Comparison of ENCODE assay signal across 12 cellular contexts in genomic region chr1:21295545-21295944, GRCh38. TPM values are rescaled to one million over a fixed set of nuclear protein-coding genes. Genes with fewer than 3 reads are reported as not detected.
A peak's percentile ranks its signal among the peaks of the same experiment; 100 is the strongest.
DNase-seq lines count a peak whose midpoint lies in the region; ATAC-seq and TF ChIP-seq lines count a peak whose summit lies in the region.
"Had no signal": no experiment of that assay in that cellular context is flagged by ENCODE, and none has a peak within 500 bp of the region (broad histone marks: within the 10 kb centered on the region; RNA-seq: fewer than 3 reads in every experiment).

No MANE protein-coding gene starts in this region.

- peak overlapping the region; percentile 82 for H2AK5ac ChIP-seq in mesenchymal stem cell (ENCODE audit: low read length, severe bottlenecking)

- no peak overlapping the region for H2AFZ ChIP-seq in mesenchymal stem cell (ENCODE audit: low read depth, low read length)

- H2BK15ac ChIP-seq in mesenchymal stem cell (ENCODE audit: low read depth, poor library complexity, severe bottlenecking): peak overlapping the region; percentile 2

- ATAC-seq in activated T-cell treated with anti-CD3 and anti-CD28 coated beads, Interleukin-2, amount 50 U/mL, for 72 hours (replicated peaks in 1 of 2): no peak
- no peak for ATAC-seq in activated CD8-positive, alpha-beta T cell treated with anti-CD3 and anti-CD28 coated beads, Interleukin-2, amount 10 ng/mL, durations not matched to agents 7 days and 5 days
- ATAC-seq in upper lobe of right lung (no peak), HG03097 (IDR thresholded peaks at IDR 0.05; ENCODE audit: low FRiP score, unreplicated experiment) (no peak)
- ATAC-seq: sciatic nerve had no signal

- no peak overlapping the region for H3K18ac ChIP-seq in mesenchymal stem cell (ENCODE audit: low read depth in 1 of 2, low read length in 2 of 2)

- peak overlapping the region; percentile 92 for H3K27ac Mint-ChIP-seq in activated T-cell treated with anti-CD3 and anti-CD28 coated beads, Interleukin-2, amount 50 U/mL, for 72 hours
- peak overlapping the region; percentile 68 for H3K27ac Mint-ChIP-seq in activated CD8-positive, alpha-beta T cell treated with anti-CD3 and anti-CD28 coated beads, Interleukin-2, amount 10 ng/mL, durations not matched to agents 7 days and 5 days

- H3K27ac ChIP-seq in mesenchymal stem cell (ENCODE audit: low read length, poor library complexity, severe bottlenecking) (no peak overlapping the region), upper lobe of right lung (peak overlapping the region; percentile 74)
- H3K27ac ChIP-seq: SJCRH30 had no signal

- H3K36me3 ChIP-seq in mesenchymal stem cell (ENCODE audit: control insufficient read depth in 1 of 2, insufficient read depth in 2 of 2, low read depth in 1 of 2, low read length in 2 of 2): peaks cover 0 to 8% of the 10 kb centered on the region in 2 experiments
- H3K36me3 ChIP-seq in upper lobe of right lung: no peaks in the 10 kb centered on the region
- H3K36me3 ChIP-seq: SJCRH30 had no signal

- no peak overlapping the region for H2BK120ac ChIP-seq in mesenchymal stem cell (ENCODE audit: low read depth, low read length)

- TF ChIP-seq CTCF in upper lobe of right lung (IDR thresholded peaks at IDR 0.05): no peak

- H3K9me3 Mint-ChIP-seq in activated T-cell treated with anti-CD3 and anti-CD28 coated beads, Interleukin-2, amount 50 U/mL, for 72 hours: no peaks in the 10 kb centered on the region
- H3K9me3 Mint-ChIP-seq in activated CD8-positive, alpha-beta T cell treated with anti-CD3 and anti-CD28 coated beads, Interleukin-2, amount 10 ng/mL, durations not matched to agents 7 days and 5 days (ENCODE audit: insufficient read depth): no peaks in the 10 kb centered on the region

- no peak overlapping the region for H2BK5ac ChIP-seq in mesenchymal stem cell (ENCODE audit: low read depth, low read length, poor library complexity, severe bottlenecking)

- no peak overlapping the region for H4K91ac ChIP-seq in mesenchymal stem cell (ENCODE audit: low read length)

- H3K4ac ChIP-seq in mesenchymal stem cell (ENCODE audit: low read depth in 1 of 2, low read length in 2 of 2): no peak overlapping the region

- H3K4me3 ChIP-seq in mesenchymal stem cell (ENCODE audit: insufficient read depth in 1 of 2, low read depth in 1 of 2, low read length in 2 of 2) (no peak overlapping the region), upper lobe of right lung (no peak overlapping the region)
- H3K4me3 ChIP-seq: SJCRH30 had no signal

- intact Hi-C loops in upper lobe of right lung (cut with DNase I): no loop called here

- H3K4me1 ChIP-seq in mesenchymal stem cell (ENCODE audit: control insufficient read depth, insufficient read depth, low read depth, low read length) (peaks cover 39% of the 10 kb centered on the region), upper lobe of right lung (peaks cover 27% of the 10 kb centered on the region)

- H2BK12ac ChIP-seq in mesenchymal stem cell (ENCODE audit: low read length in 2 of 2): peak overlapping the region in 1 of 2 experiments; percentile 10

- H3K9me3 ChIP-seq in mesenchymal stem cell (ENCODE audit: control insufficient read depth, low read length) (no peaks in the 10 kb centered on the region), upper lobe of right lung (no peaks in the 10 kb centered on the region)
- H3K9me3 ChIP-seq: SJCRH30 had no signal

- H3K27me3 Mint-ChIP-seq in activated T-cell treated with anti-CD3 and anti-CD28 coated beads, Interleukin-2, amount 50 U/mL, for 72 hours (ENCODE audit: low read depth): no peaks in the 10 kb centered on the region
- H3K27me3 Mint-ChIP-seq in activated CD8-positive, alpha-beta T cell treated with anti-CD3 and anti-CD28 coated beads, Interleukin-2, amount 10 ng/mL, durations not matched to agents 7 days and 5 days (ENCODE audit: low read depth): no peaks in the 10 kb centered on the region

- H3K4me2 ChIP-seq in mesenchymal stem cell (ENCODE audit: low read length, poor library complexity, severe bottlenecking): no peak overlapping the region

- H3K79me1 ChIP-seq in mesenchymal stem cell (replicated peaks; ENCODE audit: low read length, poor library complexity, severe bottlenecking): peaks cover 26% of the 10 kb centered on the region

- 89% methylated on average over 6 of the region's 6 CpGs for WGBS in mesenchymal stem cell

- DNase-seq in activated T-cell treated with anti-CD3 and anti-CD28 coated beads, Interleukin-2, amount 50 U/mL, for 72 hours: no peak
- no peak for DNase-seq in activated T-cell treated with anti-CD3 and anti-CD28 coated beads, Interleukin-2, amount 50 U/mL, for 48 hours
- no peak for DNase-seq in activated CD8-positive, alpha-beta T cell treated with anti-CD3 and anti-CD28 coated beads, Interleukin-2, amount 10 ng/mL, durations not matched to agents 7 days and 5 days
- DNase-seq in mesenchymal stem cell (no peak), upper lobe of right lung (no peak)
- no peak for DNase-seq in NK-92 treated with Interleukin-12 subunit alpha and Interleukin-12 subunit beta, amount 100 ng/mL, for 24 hours (lab: John Stamatoyannopoulos, UW)
- no peak for DNase-seq in stimulated activated CD8-positive, alpha-beta memory T cell treated with anti-CD3 and anti-CD28 coated beads, Interleukin-4, amount 100 ng/mL, for 48 hours
- DNase-seq: NCI-H1092 treated with DMSO at 0.1 percent for 48 hours, NCI-H524, SJCRH30 had no signal

- H3K9ac ChIP-seq in mesenchymal stem cell (ENCODE audit: low read length): no peak overlapping the region

- CTCF ChIA-PET in activated CD8-positive, alpha-beta T cell treated with anti-CD3 and anti-CD28 coated beads, Interleukin-2, amount 10 ng/mL, durations not matched to agents 7 days and 5 days (lab: Charles Lee): interaction anchor here (4.1 to 6.4 kb wide), 3 partner anchors 25 to 38 kb away, joined by 13 to 91 read pairs (median 45); no protein-coding TSS in a partner anchor

- H3K27me3 ChIP-seq in mesenchymal stem cell (ENCODE audit: control insufficient read depth in 1 of 2, insufficient read depth in 1 of 2, low read length in 2 of 2): no peaks in the 10 kb centered on the region
- H3K27me3 ChIP-seq in upper lobe of right lung: no peaks in the 10 kb centered on the region
- H3K27me3 ChIP-seq: SJCRH30 had no signal

- no peak overlapping the region for H3K23ac ChIP-seq in mesenchymal stem cell (ENCODE audit: low read length in 2 of 2)

- H3K14ac ChIP-seq in mesenchymal stem cell (ENCODE audit: low read length in 2 of 2): no peak overlapping the region

- H3K4me3 Mint-ChIP-seq in activated T-cell treated with anti-CD3 and anti-CD28 coated beads, Interleukin-2, amount 50 U/mL, for 72 hours: peak overlapping the region; percentile 50 to 57
- H3K4me3 Mint-ChIP-seq in activated CD8-positive, alpha-beta T cell treated with anti-CD3 and anti-CD28 coated beads, Interleukin-2, amount 10 ng/mL, durations not matched to agents 7 days and 5 days: no peak overlapping the region

- H4K8ac ChIP-seq in mesenchymal stem cell (ENCODE audit: low read length): no peak overlapping the region

- peaks cover 95% of the 10 kb centered on the region for H3K4me1 Mint-ChIP-seq in activated T-cell treated with anti-CD3 and anti-CD28 coated beads, Interleukin-2, amount 50 U/mL, for 72 hours (ENCODE audit: low read depth)
- H3K4me1 Mint-ChIP-seq in activated CD8-positive, alpha-beta T cell treated with anti-CD3 and anti-CD28 coated beads, Interleukin-2, amount 10 ng/mL, durations not matched to agents 7 days and 5 days (ENCODE audit: low read depth): peaks cover 92% of the 10 kb centered on the region

- peaks cover 4 to 7% of the 10 kb centered on the region in 2 donors for H3K36me3 Mint-ChIP-seq in activated T-cell treated with anti-CD3 and anti-CD28 coated beads, Interleukin-2, amount 50 U/mL, for 72 hours (ENCODE audit: insufficient read depth in 2 of 2)
- H3K36me3 Mint-ChIP-seq in activated CD8-positive, alpha-beta T cell treated with anti-CD3 and anti-CD28 coated beads, Interleukin-2, amount 10 ng/mL, durations not matched to agents 7 days and 5 days (ENCODE audit: low read depth): peaks cover 15% of the 10 kb centered on the region

- POLR2A ChIA-PET in activated CD8-positive, alpha-beta T cell treated with anti-CD3 and anti-CD28 coated beads, Interleukin-2, amount 10 ng/mL, durations not matched to agents 7 days and 5 days (lab: Charles Lee): interaction anchor here (1.3 to 4.9 kb wide), 2 partner anchors 42 to 48 kb away, joined by 3 to 57 read pairs; no protein-coding TSS in a partner anchor

RNA-seq across cellular contexts. Expression of gene ECE1, which starts 5.3 kb away (rescaled TPM):
- total RNA-seq in activated T-cell treated with anti-CD3 and anti-CD28 coated beads, Interleukin-2, amount 50 U/mL, for 72 hours: 100 to 1,000 TPM; 159 to 193 TPM
- total RNA-seq in activated CD8-positive, alpha-beta T cell treated with anti-CD3 and anti-CD28 coated beads, Interleukin-2, amount 10 ng/mL, durations not matched to agents 7 days and 5 days: 10 to 100 TPM; 70.9 to 72.5 TPM
- 229 TPM for polyA plus RNA-seq in mesenchymal stem cell (2013, experiment 1 of 2)
- 222 TPM for polyA plus RNA-seq in mesenchymal stem cell (2013, experiment 2 of 2)
- 108 TPM for total RNA-seq in upper lobe of right lung
